ENCODE assay signal across 1 cellular context in genomic region chr6:41721396-41721795, GRCh38.
TF ChIP-seq lines count a peak whose summit lies in the region.

No MANE protein-coding gene starts in this region.

TF ChIP-seq in HepG2, 621 proteins besides CTCF, POLR2A, EP300 and RAD21:
- TF ChIP-seq ZNF292 (CRISPR knock-in tag; IDR thresholded peaks at IDR 0.05; ENCODE audit: borderline replicate concordance, low read depth) (no peak), ZNF629 (CRISPR knock-in tag; conservative IDR thresholded peaks at IDR 0.05) (peak; percentile 42; the same call in 1 of the 2 replicates)
